ENCODE assay signal across 8 cellular contexts in genomic region chr6:111724505-111724904, GRCh38.
DNase-seq lines count a peak whose midpoint lies in the region; ATAC-seq and TF ChIP-seq lines count a peak whose summit lies in the region.

No MANE protein-coding gene starts in this region.

- H3K4me3 ChIP-seq in BE2C (ENCODE audit: low read depth, low read length): no peak overlapping the region

- ATAC-seq in GM19395 (IDR thresholded peaks at IDR 0.05; ENCODE audit: unreplicated experiment) (peak; percentile 100), HG03342 (IDR thresholded peaks at IDR 0.05; ENCODE audit: unreplicated experiment) (peak; percentile 98)

- H3K36me3 ChIP-seq in BE2C: no peaks in the 10 kb centered on the region; the same call in 1 of the 2 replicates

- peak overlapping the region; percentile 37 to 87 (median 79) for H3K27ac Mint-ChIP-seq in CD14-positive monocyte
- H3K27ac Mint-ChIP-seq in activated naive CD8-positive, alpha-beta T cell treated with anti-CD3 and anti-CD28 coated beads for 36 hours: peak overlapping the region; percentile 79

- DNase-seq in CD14-positive monocyte (ENCODE audit: low spot score) (peak; percentile 51), NCI-H1694 (lab: John Stamatoyannopoulos, UW) (no peak), NCI-H2029 (lab: John Stamatoyannopoulos, UW) (no peak), cerebellar cortex (ENCODE audit: low spot score) (no peak), BE2C (no peak)
- DNase-seq in activated naive CD8-positive, alpha-beta T cell treated with anti-CD3 and anti-CD28 coated beads for 36 hours: no peak

- intact Hi-C loops in CD14-positive monocyte (cut with micrococcal nuclease): no loop called here

- peaks cover 0 to 2% (median 0%) of the 10 kb centered on the region in 7 donors for H3K9me3 Mint-ChIP-seq in CD14-positive monocyte
- H3K9me3 Mint-ChIP-seq in activated naive CD8-positive, alpha-beta T cell treated with anti-CD3 and anti-CD28 coated beads for 36 hours: no peaks in the 10 kb centered on the region

- H3K9me3 ChIP-seq in BE2C: no peaks in the 10 kb centered on the region

- no peaks in the 10 kb centered on the region; the same call in 1 of the 2 replicates for H3K4me1 ChIP-seq in BE2C

- H3K27me3 Mint-ChIP-seq in CD14-positive monocyte (ENCODE audit: low read depth in 3 of 3): no peaks in the 10 kb centered on the region
- H3K27me3 Mint-ChIP-seq in activated naive CD8-positive, alpha-beta T cell treated with anti-CD3 and anti-CD28 coated beads for 36 hours: no peaks in the 10 kb centered on the region

- peaks cover 24 to 35% of the 10 kb centered on the region in 2 donors for H3K36me3 Mint-ChIP-seq in CD14-positive monocyte
- H3K36me3 Mint-ChIP-seq in activated naive CD8-positive, alpha-beta T cell treated with anti-CD3 and anti-CD28 coated beads for 36 hours: peaks cover 78% of the 10 kb centered on the region

- TF ChIP-seq CTCF in CD14-positive monocyte (IDR thresholded peaks at IDR 0.05) (no peak), BE2C (IDR thresholded peaks at IDR 0.05; ENCODE audit: low read depth, low read length) (no peak)

- peak overlapping the region in 1 of 2 donors; percentile 30 for H3K4me3 Mint-ChIP-seq in CD14-positive monocyte
- H3K4me3 Mint-ChIP-seq in activated naive CD8-positive, alpha-beta T cell treated with anti-CD3 and anti-CD28 coated beads for 36 hours: peak overlapping the region; percentile 29

- H3K4me1 Mint-ChIP-seq in CD14-positive monocyte: peaks cover 42% of the 10 kb centered on the region
- peaks cover 70% of the 10 kb centered on the region for H3K4me1 Mint-ChIP-seq in activated naive CD8-positive, alpha-beta T cell treated with anti-CD3 and anti-CD28 coated beads for 36 hours

- no peaks in the 10 kb centered on the region for H3K27me3 ChIP-seq in BE2C
